ENCODE assay signal across 8 cellular contexts in genomic region chr11:112279901-112280267, GRCh38. TPM values are rescaled to one million over a fixed set of nuclear protein-coding genes. Genes with fewer than 3 reads are reported as not detected.
DNase-seq lines count a peak whose midpoint lies in the region; ATAC-seq and TF ChIP-seq lines count a peak whose summit lies in the region.

No MANE protein-coding gene starts in this region.

- H3K4me3 Mint-ChIP-seq in brain, result peak overlapping the region; percentile 29 to 83 (median 80)

- H3K27ac Mint-ChIP-seq in brain, result no peak overlapping the region

- ATAC-seq in GM18858 (IDR thresholded peaks at IDR 0.05; ENCODE audit: unreplicated experiment), result no peak

- peaks cover 7% of the 10 kb centered on the region for H3K4me1 Mint-ChIP-seq in brain

- peaks cover 2% of the 10 kb centered on the region for H3K27me3 ChIP-seq in H7 (ENCODE audit: control insufficient read depth, insufficient read depth, low read length)

- peak; percentile 66 to 82 for TF ChIP-seq CTCF in brain (conservative IDR thresholded peaks at IDR 0.05)

- H3K4me3 ChIP-seq in H7 (ENCODE audit: insufficient read depth, low read depth, low read length), result peak overlapping the region; percentile 38

- no peaks in the 10 kb centered on the region for H3K36me3 Mint-ChIP-seq in brain

- no peaks in the 10 kb centered on the region for H3K9me3 Mint-ChIP-seq in brain

- DNase-seq in ELF-1 (ENCODE audit: low read depth, low spot score) (peak; percentile 79), H7 (peak; percentile 88), NAMALWA (ENCODE audit: low spot score) (peak; percentile 71), UCSD-AML1 (lab: John Stamatoyannopoulos, UW; ENCODE audit: unreplicated experiment) (peak; percentile 71), iPS-NIHi7 (ENCODE audit: extremely low spot score) (peak; percentile 81)
- peak; percentile 53 to 74 (median 67) for DNase-seq in stimulated activated CD4-positive, alpha-beta T cell treated with anti-CD3 and anti-CD28 coated beads, Interleukin-12 subunit alpha, Interleukin-12 subunit beta, amount 100 ng/mL, for 48 hours (ENCODE audit: low read depth in 2 of 3, low spot score in 1 of 3)

- peaks cover 15% of the 10 kb centered on the region for H3K27me3 Mint-ChIP-seq in brain

- H3K36me3 ChIP-seq in H7 (replicated peaks; ENCODE audit: control insufficient read depth, insufficient read depth, low read length), result no peaks in the 10 kb centered on the region

RNA-seq across cellular contexts. Expression of gene PLET1, which starts 19.2 kb away (rescaled TPM):
- not detected in 2 replicates for total RNA-seq in H7 (2014; rRNA removed; shearing (Covaris generic))
- polyA plus RNA-seq in brain (ENCODE audit: insufficient read depth, low read depth, low replicate concordance), result not detected

RNA-seq across cellular contexts. Expression of gene PTS, which starts 53.7 kb away (rescaled TPM):
- 13.3 and 17.2 TPM in 2 replicates for total RNA-seq in H7 (2014; rRNA removed; shearing (Covaris generic))
- 26.1 TPM for polyA plus RNA-seq in brain (ENCODE audit: insufficient read depth, low read depth, low replicate concordance)
